Comparison of ENCODE assay signal across 8 cellular contexts in the genomic region with DNA sequence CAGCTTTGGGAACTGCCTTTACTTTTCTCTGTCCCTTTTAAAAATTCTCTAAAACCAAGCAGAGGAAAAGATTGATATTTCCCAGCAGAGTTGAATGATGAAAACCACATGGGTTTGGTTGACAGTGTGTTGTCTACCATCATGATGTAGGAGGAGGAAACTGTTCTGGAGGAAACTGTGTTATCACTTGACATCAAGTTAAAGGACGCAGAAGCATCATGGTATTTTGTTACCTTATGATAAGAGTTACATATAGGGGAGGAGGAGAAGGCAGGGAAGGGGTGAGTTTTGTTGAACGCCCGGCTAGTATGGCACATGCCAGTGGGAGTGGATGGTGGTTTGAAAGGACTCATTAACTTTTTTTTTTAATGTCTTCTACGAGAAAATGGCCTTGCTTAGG. TPM values are rescaled to one million over a fixed set of nuclear protein-coding genes. Genes with fewer than 3 reads are reported as not detected.
DNase-seq lines count a peak whose midpoint lies in the region; ATAC-seq and TF ChIP-seq lines count a peak whose summit lies in the region.

No MANE protein-coding gene starts in this region.

- ATAC-seq in gastroesophageal sphincter, result no peak
- ATAC-seq in stimulated activated memory B cell treated with anti-CD40 and anti-IgM and Interleukin-4, amounts not matched to agents 10 μg/mL and 1 μg/mL and 100 μg/mL, for 72 hours, result no peak

- peak overlapping the region; percentile 57 for H3K27ac Mint-ChIP-seq in stimulated activated memory B cell treated with anti-CD40 and anti-IgM and Interleukin-4, amounts not matched to agents 10 μg/mL and 1 μg/mL and 100 μg/mL, for 72 hours

- H3K4me1 ChIP-seq in gastroesophageal sphincter (peaks cover 0 to 20% (median 3%) of the 10 kb centered on the region in 3 donors), BE2C (peaks cover 3% of the 10 kb centered on the region; the same call in 1 of the 2 replicates)

- H3K9me3 Mint-ChIP-seq in stimulated activated memory B cell treated with anti-CD40 and anti-IgM and Interleukin-4, amounts not matched to agents 10 μg/mL and 1 μg/mL and 100 μg/mL, for 72 hours, result no peaks in the 10 kb centered on the region

- peak overlapping the region; percentile 49 for H3K4me2 ChIP-seq in SU-DHL-6 (ENCODE audit: low read depth, low read length, poor library complexity, severe bottlenecking)

- H2AFZ ChIP-seq in SU-DHL-6 (ENCODE audit: low read depth, low read length, severe bottlenecking), result no peak overlapping the region

- no peaks in the 10 kb centered on the region for H3K9me2 ChIP-seq in SU-DHL-6 (replicated peaks; ENCODE audit: insufficient read depth, low read length)

- H3K36me3 ChIP-seq in SU-DHL-6 (ENCODE audit: low read length) (no peaks in the 10 kb centered on the region), gastroesophageal sphincter (peaks cover 0 to 4% of the 10 kb centered on the region in 2 donors), BE2C (no peaks in the 10 kb centered on the region)

- H3K27me3 Mint-ChIP-seq in stimulated activated memory B cell treated with anti-CD40 and anti-IgM and Interleukin-4, amounts not matched to agents 10 μg/mL and 1 μg/mL and 100 μg/mL, for 72 hours, result peaks cover 7% of the 10 kb centered on the region

- peak overlapping the region; percentile 37; the same call in 1 of the 2 replicates for H3K9ac ChIP-seq in SU-DHL-6 (ENCODE audit: low read length)

- no peak for TF ChIP-seq CTCF in SU-DHL-6 (IDR thresholded peaks at IDR 0.05; ENCODE audit: insufficient read depth, low read length, poor library complexity, severe bottlenecking)
- TF ChIP-seq CTCF in gastroesophageal sphincter (IDR thresholded peaks at IDR 0.05), result no peak
- TF ChIP-seq CTCF in BE2C (IDR thresholded peaks at IDR 0.05; ENCODE audit: low read depth, low read length), result no peak

- no peak for TF ChIP-seq POLR2A in gastroesophageal sphincter (IDR thresholded peaks at IDR 0.05)

- no peaks in the 10 kb centered on the region for H3K36me3 Mint-ChIP-seq in stimulated activated memory B cell treated with anti-CD40 and anti-IgM and Interleukin-4, amounts not matched to agents 10 μg/mL and 1 μg/mL and 100 μg/mL, for 72 hours

- DNase-seq in NCI-H1694 treated with DMSO at 0.1 percent for 48 hours (lab: John Stamatoyannopoulos, UW), result peak; percentile 40
- no peak for DNase-seq in NCI-H1694 (lab: John Stamatoyannopoulos, UW)
- no peak for DNase-seq in AG08396 (ENCODE audit: low spot score)
- no peak for DNase-seq in mesenteric fat pad (ENCODE audit: low spot score)
- DNase-seq in BE2C, result no peak

- H4K20me1 ChIP-seq in SU-DHL-6 (ENCODE audit: low read depth, low read length), result no peaks in the 10 kb centered on the region

- H3K4me1 Mint-ChIP-seq in stimulated activated memory B cell treated with anti-CD40 and anti-IgM and Interleukin-4, amounts not matched to agents 10 μg/mL and 1 μg/mL and 100 μg/mL, for 72 hours, result peaks cover 8% of the 10 kb centered on the region

- peak overlapping the region; percentile 83 for H3K4me3 Mint-ChIP-seq in stimulated activated memory B cell treated with anti-CD40 and anti-IgM and Interleukin-4, amounts not matched to agents 10 μg/mL and 1 μg/mL and 100 μg/mL, for 72 hours

- H3K4me3 ChIP-seq in SU-DHL-6 (ENCODE audit: insufficient read depth, low read length, poor library complexity, severe bottlenecking), result no peak overlapping the region
- H3K4me3 ChIP-seq in gastroesophageal sphincter, result peak overlapping the region; percentile 54 to 63
- no peak overlapping the region for H3K4me3 ChIP-seq in BE2C (ENCODE audit: low read depth, low read length)

- 20 to 78% methylated on average over 1 to 4 of the region's 4 CpGs for WGBS in gastroesophageal sphincter (ENCODE audit: low coverage in 1 of 2), 2 donors

- no peak for TF ChIP-seq EP300 in gastroesophageal sphincter (IDR thresholded peaks at IDR 0.05)

- H3K9me3 ChIP-seq in SU-DHL-6 (ENCODE audit: insufficient read depth, low read length), result no peaks in the 10 kb centered on the region
- H3K9me3 ChIP-seq in gastroesophageal sphincter, result no peaks in the 10 kb centered on the region
- H3K9me3 ChIP-seq in BE2C, result no peaks in the 10 kb centered on the region

- H3F3A ChIP-seq in SU-DHL-6 (ENCODE audit: insufficient read depth), result no peaks in the 10 kb centered on the region

- H3K27me3 ChIP-seq in SU-DHL-6 (ENCODE audit: low read length) (no peaks in the 10 kb centered on the region), gastroesophageal sphincter (no peaks in the 10 kb centered on the region), BE2C (no peaks in the 10 kb centered on the region)

- H3K27ac ChIP-seq in SU-DHL-6 (ENCODE audit: low read depth, low read length), result no peak overlapping the region
- peak overlapping the region; percentile 75 to 96 (median 92) for H3K27ac ChIP-seq in gastroesophageal sphincter

- H3K79me2 ChIP-seq in SU-DHL-6 (ENCODE audit: insufficient read depth, low read length), result no peaks in the 10 kb centered on the region

RNA-seq across cellular contexts. Expression of a gene that starts 0.9 kb away (rescaled TPM):
- 1 to 10 TPM in 3 of 4 donors, under 1 TPM in 1; 0.22 to 3.4 (median 2.0) TPM for total RNA-seq in gastroesophageal sphincter
- 1.4 TPM for total RNA-seq in mesenteric fat pad
- 0.54 TPM for polyA plus RNA-seq in BE2C (2012; ENCODE audit: insufficient read depth, insufficient read length, low read depth)

Comparison
In these comparisons a context has a peak if more than half of its experiments do, and no peak if none do; other contexts are left out.
1. H3K4me3 ChIP-seq: peak in gastroesophageal sphincter (2 of 2); none in SU-DHL-6 (single experiment) and BE2C (single experiment).